ENCODE assay signal across 10 cellular contexts in the genomic region with DNA sequence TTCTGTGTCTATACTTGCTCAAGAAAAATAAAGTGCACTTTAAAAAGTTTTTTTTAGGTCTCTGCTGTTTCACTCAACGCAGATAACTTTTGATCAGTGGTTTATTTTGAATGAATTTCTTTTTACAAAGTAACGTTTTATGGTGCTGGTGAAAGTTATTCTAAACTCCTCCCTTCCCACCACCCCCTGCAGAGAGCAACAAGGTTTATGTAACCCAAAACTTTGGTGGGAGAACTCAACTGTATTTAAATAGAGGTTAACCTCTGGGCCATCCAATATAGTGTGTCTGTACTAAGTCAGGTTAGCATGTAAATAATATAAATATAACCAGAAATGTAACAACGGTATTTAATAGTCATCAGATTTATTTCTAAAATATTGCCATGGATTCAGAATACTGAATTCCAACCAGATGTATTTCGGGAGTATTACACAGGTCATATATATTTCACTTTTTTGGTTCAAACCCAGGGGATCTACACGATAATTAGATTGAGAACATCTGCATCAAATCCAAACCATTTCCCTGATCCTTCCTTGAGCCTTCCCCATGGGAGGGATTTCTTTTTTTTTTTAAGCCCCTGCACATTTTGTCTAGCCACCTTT. TPM values are rescaled to one million over a fixed set of nuclear protein-coding genes. Genes with fewer than 3 reads are reported as not detected.
DNase-seq lines count a peak whose midpoint lies in the region; ATAC-seq, FAIRE-seq and TF ChIP-seq lines count a peak whose summit lies in the region.
"Had no signal": no experiment of that assay in that cellular context is flagged by ENCODE, and none has a peak within 500 bp of the region (broad histone marks: within the 10 kb centered on the region; RNA-seq: fewer than 3 reads in every experiment).

No MANE protein-coding gene starts in this region.

- no peak for FAIRE-seq in HepG2 (lab: Jason Lieb, UNC)

- H3K36me3 ChIP-seq in HepG2 (replicated peaks in 1 of 2; ENCODE audit: control insufficient read depth in 1 of 2, insufficient read depth in 2 of 2, low read length in 2 of 2), result no peaks in the 10 kb centered on the region
- H3K36me3 ChIP-seq: WERI-Rb-1 had no signal

- no TSS peak for BruUV-seq in HepG2 (replicated peaks; lab: Mats Ljungman, UMichigan)

- no peak for DNase-seq in activated naive CD4-positive, alpha-beta T cell treated with anti-CD3 and anti-CD28 coated beads, Interleukin-2, amount 50 U/mL, for 72 hours (ENCODE audit: low spot score in 2 of 2)
- DNase-seq in activated CD8-positive, alpha-beta T cell treated with anti-CD3 and anti-CD28 coated beads, Interleukin-2, amount 10 ng/mL, durations not matched to agents 7 days and 5 days, result no peak
- DNase-seq in HepG2 (ENCODE audit: low spot score) (no peak), type B pancreatic cell (ENCODE audit: extremely low spot score, unreplicated experiment) (no peak), A172 (ENCODE audit: low spot score) (no peak)
- DNase-seq: DMS79 had no signal

- no peak overlapping the region; a peak in 1 of 6 replicates for H3K4me3 ChIP-seq in HepG2 (replicated peaks in 1 of 3; ENCODE audit: insufficient read depth in 1 of 3, low read depth in 2 of 3, low read length in 3 of 3)

- H3K9ac ChIP-seq in HepG2 (ENCODE audit: insufficient read depth, low read depth, low read length), result no peak overlapping the region

- TF ChIP-seq EP300 in HepG2 (IDR thresholded peaks at IDR 0.05; ENCODE audit: low read depth in 2 of 2, low read length in 2 of 2) (no peak), HepG2 (CRISPR knock-in tag; IDR thresholded peaks at IDR 0.05; ENCODE audit: borderline replicate concordance) (no peak)

- peaks cover 19% of the 10 kb centered on the region for H3K4me1 Mint-ChIP-seq in activated naive CD4-positive, alpha-beta T cell treated with anti-CD3 and anti-CD28 coated beads, Interleukin-2, amount 50 U/mL, for 24 hours
- peaks cover 20% of the 10 kb centered on the region for H3K4me1 Mint-ChIP-seq in activated CD8-positive, alpha-beta T cell treated with anti-CD3 and anti-CD28 coated beads, Interleukin-2, amount 10 ng/mL, durations not matched to agents 7 days and 5 days (ENCODE audit: low read depth)
- peaks cover 14% of the 10 kb centered on the region for H3K4me1 Mint-ChIP-seq in type B pancreatic cell (ENCODE audit: unreplicated experiment)

- in situ Hi-C loops in HepG2 (cut with HindIII; ENCODE audit: extremely low pct_ligation_motif_present, low pct_unique_long_range_greater_than_20kb), result loop anchor here (5.0 to 10.0 kb wide), 4 partner anchors 126 to 441 kb away; no protein-coding TSS in a partner anchor

- peak overlapping the region; percentile 39; the same call in 1 of the 2 replicates for H3K4me2 ChIP-seq in HepG2 (ENCODE audit: low read depth, low read length)

- TF ChIP-seq RAD21 in HepG2 (CRISPR knock-in tag; IDR thresholded peaks at IDR 0.05), result no peak

- peaks cover 11% of the 10 kb centered on the region for H4K20me1 ChIP-seq in HepG2 (ENCODE audit: insufficient read depth, low read length)

- H3K27me3 Mint-ChIP-seq in activated naive CD4-positive, alpha-beta T cell treated with anti-CD3 and anti-CD28 coated beads, Interleukin-2, amount 50 U/mL, for 24 hours, result no peaks in the 10 kb centered on the region
- peaks cover 11% of the 10 kb centered on the region for H3K27me3 Mint-ChIP-seq in activated CD8-positive, alpha-beta T cell treated with anti-CD3 and anti-CD28 coated beads, Interleukin-2, amount 10 ng/mL, durations not matched to agents 7 days and 5 days (ENCODE audit: low read depth)
- H3K27me3 Mint-ChIP-seq in type B pancreatic cell, result peaks cover 44% of the 10 kb centered on the region

- H3K4me3 Mint-ChIP-seq in activated naive CD4-positive, alpha-beta T cell treated with anti-CD3 and anti-CD28 coated beads, Interleukin-2, amount 50 U/mL, for 24 hours, result peak overlapping the region; percentile 76
- H3K4me3 Mint-ChIP-seq in activated CD8-positive, alpha-beta T cell treated with anti-CD3 and anti-CD28 coated beads, Interleukin-2, amount 10 ng/mL, durations not matched to agents 7 days and 5 days, result peak overlapping the region; percentile 55
- peak overlapping the region; percentile 80 for H3K4me3 Mint-ChIP-seq in type B pancreatic cell

- intact Hi-C loops in HepG2 (cut with micrococcal nuclease; ENCODE audit: unreplicated experiment), result loop anchor here (1.0 to 5.0 kb wide), 3 partner anchors 125 to 271 kb away; no protein-coding TSS in a partner anchor

- H3K27me3 ChIP-seq in HepG2 (ENCODE audit: control insufficient read depth in 1 of 2, insufficient read depth in 2 of 2, low read length in 2 of 2), result no peaks in the 10 kb centered on the region; a peak in 3 of 5 replicates

- no peak overlapping the region for H3K27ac ChIP-seq in HepG2 (ENCODE audit: extremely low read length, insufficient read depth, low read length)
- H3K27ac ChIP-seq: WERI-Rb-1 had no signal

- peak overlapping the region; percentile 51 for H3K27ac Mint-ChIP-seq in activated naive CD4-positive, alpha-beta T cell treated with anti-CD3 and anti-CD28 coated beads, Interleukin-2, amount 50 U/mL, for 24 hours
- no peak overlapping the region for H3K27ac Mint-ChIP-seq in activated naive CD4-positive, alpha-beta T cell treated with anti-CD3 and anti-CD28 coated beads, Interleukin-2, amount 50 U/mL, for 72 hours
- no peak overlapping the region for H3K27ac Mint-ChIP-seq in activated CD8-positive, alpha-beta T cell treated with anti-CD3 and anti-CD28 coated beads, Interleukin-2, amount 10 ng/mL, durations not matched to agents 7 days and 5 days
- no peak overlapping the region for H3K27ac Mint-ChIP-seq in type B pancreatic cell

- no peak overlapping the region for H2AFZ ChIP-seq in HepG2 (ENCODE audit: low read length)

- H3K9me3 ChIP-seq in HepG2 (ENCODE audit: low read length), result no peaks in the 10 kb centered on the region

- TF ChIP-seq POLR2A in HepG2 (IDR thresholded peaks at IDR 0.05; ENCODE audit: insufficient read depth in 1 of 2, low read depth in 2 of 2, low read length in 2 of 2), result no peak

- no peaks in the 10 kb centered on the region for H3K36me3 Mint-ChIP-seq in activated naive CD4-positive, alpha-beta T cell treated with anti-CD3 and anti-CD28 coated beads, Interleukin-2, amount 50 U/mL, for 24 hours
- H3K36me3 Mint-ChIP-seq in activated naive CD4-positive, alpha-beta T cell treated with anti-CD3 and anti-CD28 coated beads, Interleukin-2, amount 50 U/mL, for 72 hours, result no peaks in the 10 kb centered on the region
- peaks cover 2% of the 10 kb centered on the region for H3K36me3 Mint-ChIP-seq in activated CD8-positive, alpha-beta T cell treated with anti-CD3 and anti-CD28 coated beads, Interleukin-2, amount 10 ng/mL, durations not matched to agents 7 days and 5 days (ENCODE audit: low read depth)
- H3K36me3 Mint-ChIP-seq in type B pancreatic cell, result no peaks in the 10 kb centered on the region

- H3K9me3 Mint-ChIP-seq in activated naive CD4-positive, alpha-beta T cell treated with anti-CD3 and anti-CD28 coated beads, Interleukin-2, amount 50 U/mL, for 24 hours, result no peaks in the 10 kb centered on the region
- no peaks in the 10 kb centered on the region for H3K9me3 Mint-ChIP-seq in activated naive CD4-positive, alpha-beta T cell treated with anti-CD3 and anti-CD28 coated beads, Interleukin-2, amount 50 U/mL, for 72 hours
- H3K9me3 Mint-ChIP-seq in activated CD8-positive, alpha-beta T cell treated with anti-CD3 and anti-CD28 coated beads, Interleukin-2, amount 10 ng/mL, durations not matched to agents 7 days and 5 days (ENCODE audit: insufficient read depth), result no peaks in the 10 kb centered on the region
- no peaks in the 10 kb centered on the region for H3K9me3 Mint-ChIP-seq in type B pancreatic cell

- POLR2A ChIA-PET in activated CD8-positive, alpha-beta T cell treated with anti-CD3 and anti-CD28 coated beads, Interleukin-2, amount 10 ng/mL, durations not matched to agents 7 days and 5 days (lab: Charles Lee), result interaction anchor here (1.2 kb wide), 1 partner anchor 124 kb away, joined by 3 read pairs; no protein-coding TSS in a partner anchor
- POLR2A ChIA-PET in HepG2 (lab: Yijun Ruan, JAX), result no interaction called here

- H3K79me2 ChIP-seq in HepG2 (ENCODE audit: insufficient read depth, low read length), result peaks cover 12% of the 10 kb centered on the region

- 26% methylated on average over 5 of the region's 5 CpGs for WGBS in HepG2 (ENCODE audit: low lambda C conversion rate)

- TF ChIP-seq CTCF in HepG2 (CRISPR knock-in tag; IDR thresholded peaks at IDR 0.05) (no peak), type B pancreatic cell (conservative IDR thresholded peaks at IDR 0.05) (no peak)

- H3K4me1 ChIP-seq in HepG2 (ENCODE audit: insufficient read depth, low read length), result peaks cover 31% of the 10 kb centered on the region

- CTCF ChIA-PET in activated CD8-positive, alpha-beta T cell treated with anti-CD3 and anti-CD28 coated beads, Interleukin-2, amount 10 ng/mL, durations not matched to agents 7 days and 5 days (lab: Charles Lee), result interaction anchor here (1.0 to 1.6 kb wide), 9 partner anchors 8 to 124 kb away, joined by 3 to 30 read pairs (median 8); no protein-coding TSS in a partner anchor
- CTCF ChIA-PET in HepG2 (lab: Yijun Ruan, JAX; ENCODE audit: low intra/inter-chr PET ratio, low total read pairs), result interaction anchor here (1.2 to 2.2 kb wide), 4 partner anchors 96 to 271 kb away, joined by 3 to 9 read pairs (median 4); no protein-coding TSS in a partner anchor

- no peak for ATAC-seq in activated naive CD4-positive, alpha-beta T cell treated with anti-CD3 and anti-CD28 coated beads, Interleukin-2, amount 50 U/mL, for 72 hours
- ATAC-seq in activated CD8-positive, alpha-beta T cell treated with anti-CD3 and anti-CD28 coated beads, Interleukin-2, amount 10 ng/mL, durations not matched to agents 7 days and 5 days, result no peak
- ATAC-seq in HepG2, result no peak
- no peak for ATAC-seq in HG03108 (IDR thresholded peaks at IDR 0.05; ENCODE audit: unreplicated experiment)
- ATAC-seq in GM18517 (IDR thresholded peaks at IDR 0.05; ENCODE audit: unreplicated experiment), result no peak

RNA-seq across cellular contexts. Expression of a gene that starts 3.9 kb away (rescaled TPM):
- total RNA-seq in activated naive CD4-positive, alpha-beta T cell treated with anti-CD3 and anti-CD28 coated beads, Interleukin-2, amount 50 U/mL, for 72 hours, result 10 to 100 TPM in 1 of 2 donors, 1 to 10 TPM in 1; 8.6 to 23.3 TPM
- total RNA-seq in activated CD8-positive, alpha-beta T cell treated with anti-CD3 and anti-CD28 coated beads, Interleukin-2, amount 10 ng/mL, durations not matched to agents 7 days and 5 days, result 10 to 100 TPM; 30.7 to 31.2 TPM
- 13.7 and 21.7 TPM in 2 replicates for total RNA-seq in HepG2 (2016; rRNA removed; fragmentation: Illumina TruSeq; extraction: Trizol)
- total RNA-seq in HepG2 (2016; cell fraction: cytosol; rRNA removed; fragmentation: Illumina TruSeq; extraction: Trizol; ENCODE audit: low read depth), result 11.4 and 13.0 TPM in 2 replicates
- 13.2 and 19.0 TPM in 2 replicates for total RNA-seq in HepG2 (2016; cell fraction: insoluble cytoplasmic fraction; rRNA removed; fragmentation: Illumina TruSeq; extraction: Trizol)
- total RNA-seq in HepG2 (2016; cell fraction: membrane; rRNA removed; fragmentation: Illumina TruSeq; extraction: Trizol), result 12.9 and 17.8 TPM in 2 replicates
- 34.3 and 34.4 TPM in 2 replicates for total RNA-seq in HepG2 (2016; cell fraction: nucleus; rRNA removed; fragmentation: Illumina TruSeq; extraction: Trizol)
- 14.9 and 17.8 TPM in 2 replicates for polyA plus RNA-seq in HepG2 (2011; rRNA removed)
- polyA plus RNA-seq in HepG2 (2011; cell fraction: cytosol; rRNA removed), result 11.7 and 14.5 TPM in 2 replicates
- 19.5 and 20.4 TPM in 2 replicates for polyA plus RNA-seq in HepG2 (2011; cell fraction: nucleus; rRNA removed)
- 17.6 and 19.7 TPM in 2 replicates for polyA plus RNA-seq in HepG2 (2012)
- 7.4 and 8.5 TPM in 2 replicates for polyA plus RNA-seq in HepG2 (2016; cell fraction: cytosol; fragmentation: Illumina TruSeq; extraction: Trizol; ENCODE audit: low read depth)
- polyA plus RNA-seq in HepG2 (2016; cell fraction: insoluble cytoplasmic fraction; fragmentation: Illumina TruSeq; extraction: Trizol; ENCODE audit: low read depth), result 16.3 and 20.7 TPM in 2 replicates
- 17.8 and 18.3 TPM in 2 replicates for polyA plus RNA-seq in HepG2 (2016; cell fraction: membrane; fragmentation: Illumina TruSeq; extraction: Trizol; ENCODE audit: low read depth)
- 20.0 and 22.4 TPM in 2 replicates for polyA plus RNA-seq in HepG2 (2016; cell fraction: nucleus; fragmentation: Illumina TruSeq; extraction: Trizol; ENCODE audit: insufficient read depth, low read depth)
- polyA minus RNA-seq in HepG2 (2011; rRNA and poly(A)+ RNA removed; ENCODE audit: low replicate concordance), result 17.5 and 23.0 TPM in 2 replicates
- 9.6 and 10.6 TPM in 2 replicates for polyA minus RNA-seq in HepG2 (2011; cell fraction: cytosol; rRNA and poly(A)+ RNA removed)
- 65.1 and 68.5 TPM in 2 replicates for polyA minus RNA-seq in HepG2 (2011; cell fraction: nucleus; rRNA and poly(A)+ RNA removed)
- 76.4 and 79.2 TPM in 2 replicates for total RNA-seq in type B pancreatic cell (ENCODE audit: low replicate concordance)
- 32.1 and 36.5 TPM in 2 replicates for total RNA-seq in A172 (2014; rRNA removed; shearing (Covaris generic))
